In genomic region chr9:132879443-132880310, GRCh38 we compare ENCODE assay signal across 8 cellular contexts. TPM values are rescaled to one million over a fixed set of nuclear protein-coding genes. Genes with fewer than 3 reads are reported as not detected.
A peak's percentile ranks its signal among the peaks of the same experiment; 100 is the strongest.
DNase-seq lines count a peak whose midpoint lies in the region; ATAC-seq, FAIRE-seq and TF ChIP-seq lines count a peak whose summit lies in the region.

No MANE protein-coding gene starts in this region.

- H2AFZ ChIP-seq in keratinocyte (ENCODE audit: control insufficient read depth, low read length): peak overlapping the region; percentile 51

- peak overlapping the region; percentile 55 for H3K27ac ChIP-seq in keratinocyte (ENCODE audit: control insufficient read depth, insufficient read depth, low read length)
- peak overlapping the region; percentile 70 to 80 for H3K27ac ChIP-seq in tibial artery

- H3K4me1 Mint-ChIP-seq in activated naive CD4-positive, alpha-beta T cell treated with anti-CD3 and anti-CD28 coated beads, Interleukin-2, amount 10 ng/mL, durations not matched to agents 7 days and 5 days: peaks cover 20% of the 10 kb centered on the region
- peaks cover 16% of the 10 kb centered on the region for H3K4me1 Mint-ChIP-seq in activated CD4-positive, alpha-beta memory T cell treated with anti-CD3 and anti-CD28 coated beads for 36 hours (ENCODE audit: low read depth)

- H3K27me3 ChIP-seq in keratinocyte (ENCODE audit: control insufficient read depth, extremely low read depth, insufficient read depth, low read length) (no peaks in the 10 kb centered on the region), tibial artery (no peaks in the 10 kb centered on the region)

- no peak overlapping the region for H3K9ac ChIP-seq in keratinocyte (ENCODE audit: control insufficient read depth, extremely low read depth, insufficient read depth, low read length)

- no peaks in the 10 kb centered on the region for H4K20me1 ChIP-seq in keratinocyte (ENCODE audit: control insufficient read depth, extremely low read depth, insufficient read depth, low read length)

- peaks cover 27% of the 10 kb centered on the region for H3K27me3 Mint-ChIP-seq in activated naive CD4-positive, alpha-beta T cell treated with anti-CD3 and anti-CD28 coated beads, Interleukin-2, amount 10 ng/mL, durations not matched to agents 7 days and 5 days
- H3K27me3 Mint-ChIP-seq in activated CD4-positive, alpha-beta memory T cell treated with anti-CD3 and anti-CD28 coated beads for 36 hours: no peaks in the 10 kb centered on the region

- no peak for FAIRE-seq in keratinocyte (lab: Jason Lieb, UNC)

- no peaks in the 10 kb centered on the region for H3K9me1 ChIP-seq in keratinocyte (ENCODE audit: control insufficient read depth, extremely low read depth, insufficient read depth, low read length)

- H3K9me3 Mint-ChIP-seq in activated naive CD4-positive, alpha-beta T cell treated with anti-CD3 and anti-CD28 coated beads, Interleukin-2, amount 10 ng/mL, durations not matched to agents 7 days and 5 days: no peaks in the 10 kb centered on the region
- no peaks in the 10 kb centered on the region for H3K9me3 Mint-ChIP-seq in activated CD4-positive, alpha-beta memory T cell treated with anti-CD3 and anti-CD28 coated beads for 36 hours

- H3K36me3 ChIP-seq in keratinocyte (ENCODE audit: control insufficient read depth in 2 of 2, extremely low read depth in 1 of 2, insufficient read depth in 2 of 2, low read length in 2 of 2) (peaks cover 0 to 1% of the 10 kb centered on the region in 2 experiments), tibial artery (peaks cover 4 to 12% (median 6%) of the 10 kb centered on the region in 3 donors)

- H3K4me3 ChIP-seq in keratinocyte (ENCODE audit: control insufficient read depth in 2 of 3, extremely low read depth in 1 of 3, insufficient read depth in 2 of 3, low read depth in 1 of 3, low read length in 3 of 3) (peak overlapping the region in 1 of 3 experiments; percentile 25), tibial artery (peak overlapping the region; percentile 63 to 75)

- TF ChIP-seq CTCF in keratinocyte (optimal IDR thresholded peaks at IDR 0.05 in 1 of 3, IDR thresholded peaks at IDR 0.05 in 1 of 3, conservative IDR thresholded peaks at IDR 0.05 in 1 of 3; ENCODE audit: extremely low read depth in 1 of 3, insufficient read depth in 2 of 3, low read length in 3 of 3) (no peak), tibial artery (IDR thresholded peaks at IDR 0.05) (no peak)

- DNase-seq in activated naive CD4-positive, alpha-beta T cell treated with anti-CD3 and anti-CD28 coated beads, Interleukin-2, amount 10 ng/mL, durations not matched to agents 7 days and 5 days: no peak
- DNase-seq in activated naive CD4-positive, alpha-beta T cell (lab: John Stamatoyannopoulos, UW): no peak
- DNase-seq in activated CD4-positive, alpha-beta memory T cell treated with anti-CD3 and anti-CD28 coated beads for 36 hours: no peak
- no peak for DNase-seq in keratinocyte (ENCODE audit: low read depth, low spot score)
- DNase-seq in tibial artery: no peak
- no peak for DNase-seq in AG08396 (ENCODE audit: low spot score)

- dilution Hi-C loops in keratinocyte (cut with MboI; ENCODE audit: extremely low pct_ligation_motif_present, low sequenced_read_pairs): no loop called here

- H3K9me3 ChIP-seq in keratinocyte (ENCODE audit: control insufficient read depth, low read depth, low read length) (no peaks in the 10 kb centered on the region), tibial artery (no peaks in the 10 kb centered on the region)

- peak overlapping the region; percentile 74 for H3K4me3 Mint-ChIP-seq in activated naive CD4-positive, alpha-beta T cell treated with anti-CD3 and anti-CD28 coated beads, Interleukin-2, amount 10 ng/mL, durations not matched to agents 7 days and 5 days
- H3K4me3 Mint-ChIP-seq in activated CD4-positive, alpha-beta memory T cell treated with anti-CD3 and anti-CD28 coated beads for 36 hours: peak overlapping the region; percentile 73

- no peak for ATAC-seq in GM18511 (IDR thresholded peaks at IDR 0.05; ENCODE audit: unreplicated experiment)
- no peak for ATAC-seq in GM18858 (IDR thresholded peaks at IDR 0.05; ENCODE audit: unreplicated experiment)

- POLR2A ChIA-PET in activated CD4-positive, alpha-beta memory T cell treated with anti-CD3 and anti-CD28 coated beads for 36 hours (lab: Charles Lee): no interaction called here

- H3K36me3 Mint-ChIP-seq in activated naive CD4-positive, alpha-beta T cell treated with anti-CD3 and anti-CD28 coated beads, Interleukin-2, amount 10 ng/mL, durations not matched to agents 7 days and 5 days: no peaks in the 10 kb centered on the region
- no peaks in the 10 kb centered on the region for H3K36me3 Mint-ChIP-seq in activated CD4-positive, alpha-beta memory T cell treated with anti-CD3 and anti-CD28 coated beads for 36 hours

- H3K79me2 ChIP-seq in keratinocyte (ENCODE audit: control insufficient read depth, insufficient read depth, low read length): no peaks in the 10 kb centered on the region

- intact Hi-C loops in activated CD4-positive, alpha-beta memory T cell treated with anti-CD3 and anti-CD28 coated beads for 36 hours (cut with micrococcal nuclease): loop anchor here (2.0 kb wide), 1 partner anchor 65 kb away; the partner anchor contains the start of gene TSC1
- intact Hi-C loops in tibial artery (cut with DNase I; ENCODE audit: low total_unique reads): loop anchor here (10.0 kb wide), 2 partner anchors 65 to 205 kb away; partner anchors contain the start of genes GTF3C4 and TSC1

- CTCF ChIA-PET in activated naive CD4-positive, alpha-beta T cell treated with anti-CD3 and anti-CD28 coated beads, Interleukin-2, amount 10 ng/mL, durations not matched to agents 7 days and 5 days (lab: Charles Lee): interaction anchor here (1.5 to 3.1 kb wide), 2 partner anchors 22 to 30 kb away, joined by 5 to 15 read pairs; no protein-coding TSS in a partner anchor
- CTCF ChIA-PET in activated CD4-positive, alpha-beta memory T cell treated with anti-CD3 and anti-CD28 coated beads for 36 hours (lab: Charles Lee): interaction anchor here (0.8 to 1.3 kb wide), 2 partner anchors 22 to 45 kb away, joined by 4 to 7 read pairs; no protein-coding TSS in a partner anchor

- peak overlapping the region; percentile 86 for H3K27ac Mint-ChIP-seq in activated naive CD4-positive, alpha-beta T cell treated with anti-CD3 and anti-CD28 coated beads, Interleukin-2, amount 10 ng/mL, durations not matched to agents 7 days and 5 days
- no peak overlapping the region for H3K27ac Mint-ChIP-seq in activated CD4-positive, alpha-beta memory T cell treated with anti-CD3 and anti-CD28 coated beads for 36 hours

- peak overlapping the region; percentile 74 for H3K4me2 ChIP-seq in keratinocyte (ENCODE audit: control insufficient read depth, extremely low read depth, insufficient read depth, low read depth, low read length)

- H3K4me1 ChIP-seq in keratinocyte (ENCODE audit: control insufficient read depth, extremely low read depth, insufficient read depth, low read length) (peaks cover 9% of the 10 kb centered on the region), tibial artery (peaks cover 0 to 14% (median 9%) of the 10 kb centered on the region in 4 donors)

RNA-seq across cellular contexts. Expression of gene SPACA9, which starts 1.0 kb away (rescaled TPM):
- 1 to 10 TPM; 1.8 to 3.6 TPM for total RNA-seq in activated CD4-positive, alpha-beta memory T cell treated with anti-CD3 and anti-CD28 coated beads for 36 hours
- polyA plus RNA-seq in keratinocyte: 2.9 to 4.7 TPM (median 3.6 TPM) in 3 replicates
- polyA plus RNA-seq in keratinocyte (2011; ENCODE audit: low read depth): 1.0 TPM
- polyA plus RNA-seq in keratinocyte (2011; cell fraction: cytosol; rRNA removed): 5.9 and 6.8 TPM in 2 replicates
- polyA plus RNA-seq in keratinocyte (2011; cell fraction: nucleus; rRNA removed): 4.9 and 5.2 TPM in 2 replicates
- 3.3 and 4.5 TPM in 2 replicates for polyA plus RNA-seq in keratinocyte (2012; ENCODE audit: low replicate concordance)
- 2.1 to 8.9 TPM (median 4.1 TPM) in 3 replicates for polyA minus RNA-seq in keratinocyte
- 3.3 TPM for polyA minus RNA-seq in keratinocyte (2011; cell fraction: cytosol; rRNA and poly(A)+ RNA removed)
- 1.3 and 1.8 TPM in 2 replicates for polyA minus RNA-seq in keratinocyte (2011; cell fraction: nucleus; rRNA and poly(A)+ RNA removed)

RNA-seq across cellular contexts. Expression of gene AK8, which starts 1.6 kb away (rescaled TPM):
- under 1 TPM; 0.10 to 0.39 TPM for total RNA-seq in activated CD4-positive, alpha-beta memory T cell treated with anti-CD3 and anti-CD28 coated beads for 36 hours
- 0.24 to 0.41 TPM (median 0.32 TPM) in 3 replicates for polyA plus RNA-seq in keratinocyte
- polyA plus RNA-seq in keratinocyte (2011; ENCODE audit: low read depth): not detected
- polyA plus RNA-seq in keratinocyte (2011; cell fraction: cytosol; rRNA removed): 0.33 and 0.39 TPM in 2 replicates
- polyA plus RNA-seq in keratinocyte (2011; cell fraction: nucleus; rRNA removed): 0.42 and 0.91 TPM in 2 replicates
- polyA plus RNA-seq in keratinocyte (2012; ENCODE audit: low replicate concordance): 0.23 and 0.56 TPM in 2 replicates
- polyA minus RNA-seq in keratinocyte: 0.16 to 0.75 TPM (median 0.16 TPM) in 3 replicates
- polyA minus RNA-seq in keratinocyte (2011; cell fraction: cytosol; rRNA and poly(A)+ RNA removed): not detected
- 0.63 and 0.93 TPM in 2 replicates for polyA minus RNA-seq in keratinocyte (2011; cell fraction: nucleus; rRNA and poly(A)+ RNA removed)
